ENCODE assay signal across 13 cellular contexts in genomic region chr1:90970208-90970607, GRCh38. TPM values are rescaled to one million over a fixed set of nuclear protein-coding genes. Genes with fewer than 3 reads are reported as not detected.
A peak's percentile ranks its signal among the peaks of the same experiment; 100 is the strongest.
DNase-seq lines count a peak whose midpoint lies in the region; ATAC-seq and TF ChIP-seq lines count a peak whose summit lies in the region.
"Had no signal": no experiment of that assay in that cellular context is flagged by ENCODE, and none has a peak within 500 bp of the region (broad histone marks: within the 10 kb centered on the region; RNA-seq: fewer than 3 reads in every experiment).

No MANE protein-coding gene starts in this region.

- TF ChIP-seq RAD21 in Ishikawa (IDR thresholded peaks at IDR 0.05; ENCODE audit: low read depth), result no peak

- POLR2A ChIA-PET in WTC11 (lab: Charles Lee), result no interaction called here

- H3K27ac Mint-ChIP-seq in WTC11, result peak overlapping the region; percentile 42; the same call in 1 of the 2 replicates
- H3K27ac Mint-ChIP-seq: HFFc6 had no signal

- peaks cover 12% of the 10 kb centered on the region for H3K36me3 Mint-ChIP-seq in WTC11

- CTCF ChIA-PET in WTC11 (lab: Charles Lee), result no interaction called here

- H3K4me3 Mint-ChIP-seq in WTC11, result no peak overlapping the region
- H3K4me3 Mint-ChIP-seq: CD4-positive, CD25-positive, alpha-beta regulatory T cell; HFFc6; IgD-negative memory B cell had no signal

- no peaks in the 10 kb centered on the region for H3K27me3 Mint-ChIP-seq in WTC11 (ENCODE audit: low read depth)
- H3K27me3 Mint-ChIP-seq: CD4-positive, CD25-positive, alpha-beta regulatory T cell; IgD-negative memory B cell had no signal

- no peak for TF ChIP-seq CTCF in WTC11 (IDR thresholded peaks at IDR 0.05)

- no peak for TF ChIP-seq EP300 in Ishikawa (IDR thresholded peaks at IDR 0.05; ENCODE audit: borderline replicate concordance)

- peaks cover 45% of the 10 kb centered on the region for H3K4me1 Mint-ChIP-seq in WTC11

- no peak for ATAC-seq in WTC11
- no peak for ATAC-seq in HG03342 (IDR thresholded peaks at IDR 0.05; ENCODE audit: unreplicated experiment)
- no peak for ATAC-seq in GM18511 (IDR thresholded peaks at IDR 0.05; ENCODE audit: unreplicated experiment)

- no peaks in the 10 kb centered on the region for H3K9me3 Mint-ChIP-seq in WTC11
- H3K9me3 Mint-ChIP-seq: HFFc6, IgD-negative memory B cell had no signal

- DNase-seq in EH (ENCODE audit: low read depth) (peak; percentile 10), WTC11 (ENCODE audit: low spot score) (no peak), iris pigment epithelial cell (ENCODE audit: low read depth) (peak; percentile 28)
- no peak for DNase-seq in activated naive CD4-positive, alpha-beta T cell (lab: John Stamatoyannopoulos, UW)
- DNase-seq: ACHN; CD4-positive, CD25-positive, alpha-beta regulatory T cell; DMS 273 treated with DMSO at 0.1 percent for 48 hours; HCEC 1CT; HFFc6 had no signal

TF ChIP-seq in Ishikawa, 13 proteins besides CTCF, POLR2A, EP300 and RAD21:
- TF ChIP-seq TCF12 (IDR thresholded peaks at IDR 0.05; ENCODE audit: low read depth) (no peak), NFIC (IDR thresholded peaks at IDR 0.05) (no peak), CEBPB (IDR thresholded peaks at IDR 0.05) (peak; percentile 53; the same call in 1 of the 2 replicates)

TF ChIP-seq in WTC11, 78 proteins besides CTCF, POLR2A, EP300 and RAD21:
- TF ChIP-seq HMGXB4 (CRISPR knock-in tag; IDR thresholded peaks at IDR 0.05) (no peak), ZNF425 (CRISPR knock-in tag; conservative IDR thresholded peaks at IDR 0.05) (no peak), MLX (CRISPR knock-in tag; IDR thresholded peaks at IDR 0.05) (no peak), TEAD1 (CRISPR knock-in tag; IDR thresholded peaks at IDR 0.05) (no peak)
TF ChIP-seq in WTC11: peak in this region for 0.

RNA-seq across cellular contexts. Expression of gene ZNF644, which starts 51.6 kb away (rescaled TPM):
- 71.4 to 78.1 TPM (median 74.7 TPM) in 3 replicates for total RNA-seq in WTC11 (2021)

Comparison
In these comparisons a context has a peak if more than half of its experiments do, and no peak if none do; other contexts are left out.
1. DNase-seq: peak in EH (single experiment) and iris pigment epithelial cell (single experiment); none in WTC11 (single experiment) and activated naive CD4-positive, alpha-beta T cell (0 of 4).